17 cellular contexts compared by ENCODE assay signal in genomic region chr5:169512385-169512784, GRCh38.
"Had no signal": no experiment of that assay in that cellular context is flagged by ENCODE, and none has a peak within 500 bp of the region (broad histone marks: within the 10 kb centered on the region; RNA-seq: fewer than 3 reads in every experiment).

No MANE protein-coding gene starts in this region.

- H3K9me3 ChIP-seq: breast epithelium had no signal

- ATAC-seq: activated CD8-positive, alpha-beta memory T cell treated with anti-CD3 and anti-CD28 coated beads, Interleukin-2, amount 10 ng/mL, durations not matched to agents 7 days and 5 days had no signal

- H3K4me3 ChIP-seq: breast epithelium had no signal

- H3K36me3 ChIP-seq: breast epithelium had no signal

- H3K27ac ChIP-seq: breast epithelium had no signal

- H3K27me3 ChIP-seq: breast epithelium had no signal

- H3K4me1 ChIP-seq: breast epithelium had no signal

- DNase-seq: activated CD4-positive, alpha-beta T cell treated with anti-CD3 and anti-CD28 coated beads, Interleukin-2, amount 10 ng/mL, durations not matched to agents 24 days and 14 days; activated CD4-positive, alpha-beta T cell treated with anti-CD3 and anti-CD28 coated beads, Interleukin-2, amount 50 U/mL, for 48 hours; activated CD4-positive, CD25-positive, alpha-beta regulatory T cell treated with anti-CD3 and anti-CD28 coated beads, Interleukin-2, amount 50 U/mL, for 72 hours; activated CD8-positive, alpha-beta memory T cell treated with anti-CD3 and anti-CD28 coated beads, Interleukin-2, amount 10 ng/mL, durations not matched to agents 7 days and 5 days; activated effector memory CD4-positive, alpha-beta T cell treated with Interleukin-2 at 50 U/mL for 16 hours; activated naive CD4-positive, alpha-beta T cell; activated T-cell treated with anti-CD3 and anti-CD28 coated beads, Interleukin-2, amount 50 U/mL, for 24 hours; aorta; caudate nucleus; NCI-H146; NCI-H187 treated with DMSO at 0.1 percent for 48 hours; NCI-H2081 treated with DMSO at 0.1 percent for 48 hours; NCI-H446; NCI-H524; SHP77 treated with DMSO at 0.1 percent for 48 hours had no signal

- FAIRE-seq: RCC 7860 had no signal
